ENCODE assay signal across 20 cellular contexts in the genomic region with DNA sequence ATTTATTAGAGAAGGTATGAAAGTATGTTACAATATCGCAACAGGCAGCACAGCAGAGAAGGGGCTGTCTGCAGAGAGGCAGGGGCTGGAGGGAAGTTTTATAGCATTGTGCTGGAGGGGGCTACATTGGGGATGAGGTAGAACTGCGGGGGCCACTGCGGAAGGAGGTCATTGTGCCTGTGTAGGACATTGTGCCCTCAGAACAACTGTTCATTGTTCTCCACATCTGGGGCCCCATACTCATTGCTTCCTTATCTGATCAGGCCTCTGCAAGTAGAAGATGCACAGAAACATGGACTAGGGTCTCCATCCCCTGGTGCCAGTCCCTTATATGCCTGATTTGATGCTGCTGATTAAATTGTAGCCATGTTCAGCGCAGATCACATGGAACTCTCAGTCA. TPM values are rescaled to one million over a fixed set of nuclear protein-coding genes. Genes with fewer than 3 reads are reported as not detected.
A peak's percentile ranks its signal among the peaks of the same experiment; 100 is the strongest.
DNase-seq lines count a peak whose midpoint lies in the region; ATAC-seq, FAIRE-seq and TF ChIP-seq lines count a peak whose summit lies in the region.
"Had no signal": no experiment of that assay in that cellular context is flagged by ENCODE, and none has a peak within 500 bp of the region (broad histone marks: within the 10 kb centered on the region; RNA-seq: fewer than 3 reads in every experiment).

No MANE protein-coding gene starts in this region.

- FAIRE-seq in GM12892 (lab: Jason Lieb, UNC): peak; percentile 76

- H2AFZ ChIP-seq in GM23248: no peak overlapping the region

- H3K36me3 ChIP-seq in GM23248 (ENCODE audit: low read depth): peaks cover 13% of the 10 kb centered on the region; the same call in 1 of the 2 replicates

- DNase-seq in GM12892 (ENCODE audit: insufficient read length) (no peak), caudate nucleus (lab: John Stamatoyannopoulos, UW) (peak in 13 of 61 donors; percentile 2 to 24 (median 10)), superior temporal gyrus (ENCODE audit: extremely low spot score) (peak; percentile 64), GM23248 (no peak), GM03348 (ENCODE audit: low spot score) (no peak)
- DNase-seq: ACHN; AML-193; CD4-positive, alpha-beta T cell; HCEC 1CT; IMR-90; Karpas-422; MG63; NCI-H1092; NCI-H146; NCI-H2081; NCI-H510A treated with DMSO at 0.1 percent for 48 hours; NCI-H82; PC-3 had no signal

- in situ Hi-C loops in GM23248 (cut with MboI): no loop called here

- no peaks in the 10 kb centered on the region for H3K9me3 ChIP-seq in GM23248 (ENCODE audit: low read depth)
- H3K9me3 ChIP-seq: MG63 had no signal

- whole genome bisulfite sequencing in GM23248 (ENCODE audit: low coverage in 1 of 2, low lambda C conversion rate in 2 of 2, missing lambda C conversion rate in 2 of 2), 2 experiments: 96 to 97% methylated on average over 4 of the region's 4 CpGs

- no peaks in the 10 kb centered on the region for H3K27me3 ChIP-seq in layer of hippocampus (ENCODE audit: control insufficient read depth, insufficient read depth, low read length)
- no peaks in the 10 kb centered on the region for H3K27me3 ChIP-seq in GM23248 (replicated peaks; ENCODE audit: insufficient read depth)
- H3K27me3 ChIP-seq: MG63 had no signal

- no peaks in the 10 kb centered on the region for H3K79me2 ChIP-seq in GM23248 (ENCODE audit: insufficient read depth)

- H3F3A ChIP-seq in GM23248 (ENCODE audit: insufficient read depth): no peaks in the 10 kb centered on the region

- H4K20me1 ChIP-seq in GM23248 (ENCODE audit: insufficient read depth): no peaks in the 10 kb centered on the region

- H3K4me1 ChIP-seq in GM23248 (ENCODE audit: insufficient read depth): no peaks in the 10 kb centered on the region

- H3K4me3 ChIP-seq in GM23248: no peak overlapping the region
- H3K4me3 ChIP-seq: MG63 had no signal

- no peak overlapping the region for H3K4me2 ChIP-seq in GM23248 (ENCODE audit: unreplicated experiment)

- no peak overlapping the region for H3K9ac ChIP-seq in GM23248

- no peak for ATAC-seq in GM19397 (IDR thresholded peaks at IDR 0.05; ENCODE audit: unreplicated experiment)
- ATAC-seq: PC-3 had no signal

- TF ChIP-seq POLR2A in GM12892 (IDR thresholded peaks at IDR 0.05; ENCODE audit: low read depth, low read length): no peak

- H3K27ac ChIP-seq in caudate nucleus (ENCODE audit: low read depth, low read length) (peak overlapping the region; percentile 39), layer of hippocampus (ENCODE audit: low read depth, low read length) (peak overlapping the region; percentile 18), GM23248 (no peak overlapping the region)

- H3K9me2 ChIP-seq in GM23248 (ENCODE audit: insufficient read depth): no peaks in the 10 kb centered on the region

RNA-seq across cellular contexts. Expression of a gene that starts 12.1 kb away (rescaled TPM):
- polyA plus RNA-seq in GM12892 (2012; ENCODE audit: missing spikeins): 80.8 TPM
- total RNA-seq in GM23248 (2014; rRNA removed; shearing (Covaris generic)): 50.4 and 64.4 TPM in 2 replicates
- polyA plus RNA-seq in GM23248 (2016; fragmentation: Nextera tagmentation; extraction: Ambion mirVana): 38.4 and 42.0 TPM in 2 replicates

RNA-seq across cellular contexts. Expression of a gene that starts 16.9 kb away (rescaled TPM):
- 58.6 TPM for polyA plus RNA-seq in GM12892 (2012; ENCODE audit: missing spikeins)
- 13.6 and 14.7 TPM in 2 replicates for total RNA-seq in GM23248 (2014; rRNA removed; shearing (Covaris generic))
- 15.7 and 17.2 TPM in 2 replicates for polyA plus RNA-seq in GM23248 (2016; fragmentation: Nextera tagmentation; extraction: Ambion mirVana)
